ENCODE assay signal across 8 cellular contexts in genomic region chr11:86244063-86244521, GRCh38. TPM values are rescaled to one million over a fixed set of nuclear protein-coding genes. Genes with fewer than 3 reads are reported as not detected.
DNase-seq lines count a peak whose midpoint lies in the region; ATAC-seq, FAIRE-seq and TF ChIP-seq lines count a peak whose summit lies in the region.

No MANE protein-coding gene starts in this region.

- H3K27me3 Mint-ChIP-seq in type B pancreatic cell: peaks cover 7% of the 10 kb centered on the region

- H3K4me1 ChIP-seq in NT2/D1 (ENCODE audit: insufficient read depth, insufficient read length) (no peaks in the 10 kb centered on the region), pancreas (peaks cover 0 to 25% (median 12%) of the 10 kb centered on the region in 3 donors)

- in situ Hi-C loops in GM13976 (cut with MboI; ENCODE audit: low sequenced_read_pairs, unreplicated experiment): no loop called here

- intact Hi-C loops in head of caudate nucleus (cut with DNase I): loop anchor here (2.0 kb wide), 1 partner anchor 59 kb away; the partner anchor contains the start of gene HIKESHI
- intact Hi-C loops in pancreas (cut with DNase I): no loop called here

- ATAC-seq in HG02852 (IDR thresholded peaks at IDR 0.05; ENCODE audit: unreplicated experiment) (peak; percentile 76), pancreas (peak; percentile 86 to 94 (median 88))

- H3K27ac Mint-ChIP-seq in type B pancreatic cell: no peak overlapping the region

- peak; percentile 29 for FAIRE-seq in pancreas (lab: Jason Lieb, UNC)

- no peak overlapping the region for H3K4me3 Mint-ChIP-seq in type B pancreatic cell

- H3K9ac ChIP-seq in NT2/D1 (ENCODE audit: insufficient read length, low read depth): peak overlapping the region; percentile 78

- H3K27me3 ChIP-seq in NT2/D1 (ENCODE audit: insufficient read depth, insufficient read length) (no peaks in the 10 kb centered on the region), pancreas (no peaks in the 10 kb centered on the region)

- H3K36me3 Mint-ChIP-seq in type B pancreatic cell: no peaks in the 10 kb centered on the region

- H3K36me3 ChIP-seq in NT2/D1 (ENCODE audit: insufficient read depth, insufficient read length, low read length): no peaks in the 10 kb centered on the region
- no peaks in the 10 kb centered on the region for H3K36me3 ChIP-seq in pancreas

- DNase-seq in AG08396 (ENCODE audit: low spot score) (peak; percentile 91), GM13976 (ENCODE audit: low spot score) (peak; percentile 84), NT2/D1 (ENCODE audit: low read depth, low spot score) (peak; percentile 88), activated gamma-delta T cell treated with Interleukin-2 at 50 U/mL for 16 hours (peak; percentile 87), head of caudate nucleus (peak; percentile 71 to 95 (median 88)), pancreas (peak; percentile 84 to 94 (median 88)), type B pancreatic cell (ENCODE audit: extremely low spot score, unreplicated experiment) (peak; percentile 88)

- peak overlapping the region; percentile 96 to 99 (median 98) for H3K27ac ChIP-seq in pancreas

- H3K4me1 Mint-ChIP-seq in type B pancreatic cell (ENCODE audit: unreplicated experiment): peaks cover 27% of the 10 kb centered on the region

- H3K9me3 ChIP-seq in NT2/D1 (ENCODE audit: insufficient read depth, low read length) (no peaks in the 10 kb centered on the region), pancreas (no peaks in the 10 kb centered on the region)

- H3K9me3 Mint-ChIP-seq in type B pancreatic cell: no peaks in the 10 kb centered on the region

- peak overlapping the region; percentile 80 for H3K4me3 ChIP-seq in NT2/D1 (ENCODE audit: insufficient read length, low read depth)
- H3K4me3 ChIP-seq in pancreas: peak overlapping the region; percentile 59 to 86 (median 70)

- TF ChIP-seq CTCF in GM13976 (IDR thresholded peaks at IDR 0.05; ENCODE audit: borderline replicate concordance, control extremely low read depth, extremely low read depth, insufficient read depth, missing control alignments) (no peak), pancreas (IDR thresholded peaks at IDR 0.05) (no peak), type B pancreatic cell (conservative IDR thresholded peaks at IDR 0.05) (no peak)

- WGBS in pancreas, 2 donors: 0 to 1% methylated on average over 18 of the region's 18 CpGs

RNA-seq across cellular contexts. Expression of gene EED, which starts 0.5 kb away (rescaled TPM):
- total RNA-seq in pancreas (10 to 100 TPM in 1 of 6 donors, 1 to 10 TPM in 5; 5.1 to 12.0 (median 8.3) TPM), type B pancreatic cell (ENCODE audit: low replicate concordance) (35.3 and 44.7 TPM in 2 replicates)
- polyA plus RNA-seq in pancreas: 10 to 100 TPM; 11.5 to 14.0 TPM

RNA-seq across cellular contexts. Expression of gene HIKESHI, which starts 57.9 kb away (rescaled TPM):
- total RNA-seq in pancreas (10 to 100 TPM in 4 of 6 donors, 1 to 10 TPM in 2; 7.8 to 14.4 (median 10.5) TPM), type B pancreatic cell (ENCODE audit: low replicate concordance) (29.9 and 40.4 TPM in 2 replicates)
- 10 to 100 TPM; 13.2 to 22.5 TPM for polyA plus RNA-seq in pancreas

Comparison
In these comparisons a context has a peak if more than half of its experiments do, and no peak if none do; other contexts are left out.
1. Peak in every context shown above with its lines: DNase-seq, ATAC-seq, H3K4me3 ChIP-seq and H3K27ac ChIP-seq.